Comparison of ENCODE assay signal across 8 cellular contexts in the genomic region with DNA sequence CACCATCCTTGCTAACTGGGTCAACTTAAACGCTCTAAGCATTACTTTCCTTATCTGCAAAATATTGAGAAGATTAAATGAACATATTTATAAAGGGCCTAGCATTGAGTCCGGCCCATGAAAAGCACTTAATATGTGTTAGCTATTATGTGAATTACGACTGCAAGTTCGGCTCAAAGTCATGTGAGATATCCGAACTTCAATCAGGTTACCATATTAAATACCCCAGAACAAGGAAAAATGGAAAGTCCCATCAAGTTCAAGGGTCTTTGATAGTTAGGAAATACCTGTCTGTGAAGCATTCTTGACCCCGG. TPM values are rescaled to one million over a fixed set of nuclear protein-coding genes. Genes with fewer than 3 reads are reported as not detected.
DNase-seq lines count a peak whose midpoint lies in the region; ATAC-seq and TF ChIP-seq lines count a peak whose summit lies in the region.

No MANE protein-coding gene starts in this region.

- no peak for TF ChIP-seq CTCF in RWPE2 (IDR thresholded peaks at IDR 0.05; ENCODE audit: poor library complexity, severe bottlenecking)

- intact Hi-C loops in activated CD4-positive, alpha-beta T cell treated with anti-CD3 and anti-CD28 coated beads for 36 hours (cut with DNase I, micrococcal nuclease), result loop anchor here (1.0 to 5.0 kb wide), 6 partner anchors 51 to 1507 kb away; partner anchors contain the start of genes RPS6KA5 (in 1 of the 2) and TTC8 (in 1 of the 2)
- intact Hi-C loops in right cardiac atrium (cut with DNase I), result no loop called here

- peak overlapping the region; percentile 45 for H3K27ac ChIP-seq in RWPE2 (ENCODE audit: poor library complexity, severe bottlenecking)
- no peak overlapping the region for H3K27ac ChIP-seq in right cardiac atrium (ENCODE audit: low read length)
- H3K27ac ChIP-seq in substantia nigra (ENCODE audit: low read depth, low read length, poor library complexity, severe bottlenecking), result peak overlapping the region; percentile 90

- H3K4me1 ChIP-seq in RWPE2 (ENCODE audit: insufficient read depth, poor library complexity, severe bottlenecking), result peaks cover 9% of the 10 kb centered on the region
- H3K4me1 ChIP-seq in right cardiac atrium (ENCODE audit: control insufficient read depth, insufficient read depth, low read length), result no peaks in the 10 kb centered on the region

- H3K27ac Mint-ChIP-seq in activated CD4-positive, alpha-beta T cell treated with anti-CD3 and anti-CD28 coated beads for 36 hours, result peak overlapping the region; percentile 93

- peak overlapping the region; percentile 89 for H3K4me3 Mint-ChIP-seq in activated CD4-positive, alpha-beta T cell treated with anti-CD3 and anti-CD28 coated beads for 36 hours

- no peak for ATAC-seq in activated CD4-positive, alpha-beta T cell treated with anti-CD3 and anti-CD28 coated beads for 36 hours
- ATAC-seq in RWPE2 (ENCODE audit: low read depth), result no peak
- no peak for ATAC-seq in right cardiac atrium
- no peak for ATAC-seq in HG02938 (IDR thresholded peaks at IDR 0.05; ENCODE audit: unreplicated experiment)
- ATAC-seq in GM18858 (IDR thresholded peaks at IDR 0.05; ENCODE audit: unreplicated experiment), result no peak

- peaks cover 6% of the 10 kb centered on the region for H3K27me3 Mint-ChIP-seq in activated CD4-positive, alpha-beta T cell treated with anti-CD3 and anti-CD28 coated beads for 36 hours

- H3K36me3 Mint-ChIP-seq in activated CD4-positive, alpha-beta T cell treated with anti-CD3 and anti-CD28 coated beads for 36 hours (ENCODE audit: low read depth), result peaks cover 8% of the 10 kb centered on the region

- CTCF ChIA-PET in activated CD4-positive, alpha-beta T cell treated with anti-CD3 and anti-CD28 coated beads for 36 hours (lab: Charles Lee), result interaction anchor here (1.2 kb wide), 1 partner anchor 71 kb away, joined by 3 read pairs; no protein-coding TSS in a partner anchor

- no peaks in the 10 kb centered on the region for H3K36me3 ChIP-seq in RWPE2 (ENCODE audit: low read depth)

- H3K9me3 Mint-ChIP-seq in activated CD4-positive, alpha-beta T cell treated with anti-CD3 and anti-CD28 coated beads for 36 hours (ENCODE audit: low read depth), result no peaks in the 10 kb centered on the region

- H3K9me3 ChIP-seq in RWPE2 (ENCODE audit: severe bottlenecking) (no peaks in the 10 kb centered on the region), right cardiac atrium (ENCODE audit: control insufficient read depth, low read length) (no peaks in the 10 kb centered on the region)

- no peak for DNase-seq in activated CD4-positive, alpha-beta T cell treated with anti-CD3 and anti-CD28 coated beads for 36 hours
- no peak for DNase-seq in activated CD4-positive, alpha-beta T cell treated with anti-CD3 and anti-CD28 coated beads, Interleukin-2, amount 50 U/mL, for 48 hours
- DNase-seq in RWPE2 (ENCODE audit: low spot score), result no peak
- no peak for DNase-seq in right cardiac atrium
- no peak for DNase-seq in substantia nigra (lab: John Stamatoyannopoulos, UW)
- DNase-seq in H4 (ENCODE audit: low spot score), result no peak

- no peaks in the 10 kb centered on the region for H3K27me3 ChIP-seq in RWPE2 (ENCODE audit: insufficient read depth, poor library complexity, severe bottlenecking)
- H3K27me3 ChIP-seq in right cardiac atrium (ENCODE audit: control insufficient read depth, insufficient read depth), result no peaks in the 10 kb centered on the region

- peak overlapping the region; percentile 67 for H3K4me3 ChIP-seq in RWPE2 (ENCODE audit: severe bottlenecking)
- H3K4me3 ChIP-seq in right cardiac atrium (ENCODE audit: low read length), result peak overlapping the region; percentile 78

- 46% methylated on average over 6 of the region's 6 CpGs for WGBS in right cardiac atrium

- POLR2A ChIA-PET in activated CD4-positive, alpha-beta T cell treated with anti-CD3 and anti-CD28 coated beads for 36 hours (lab: Charles Lee), result no interaction called here

- H3K4me1 Mint-ChIP-seq in activated CD4-positive, alpha-beta T cell treated with anti-CD3 and anti-CD28 coated beads for 36 hours, result peaks cover 23% of the 10 kb centered on the region

RNA-seq across cellular contexts. Expression of gene NRDE2, which starts 0.5 kb away (rescaled TPM):
- 10 to 100 TPM; 22.8 to 25.3 TPM for total RNA-seq in activated CD4-positive, alpha-beta T cell treated with anti-CD3 and anti-CD28 coated beads for 36 hours
- total RNA-seq in right cardiac atrium, result 10 to 100 TPM; 10.9 to 15.3 (median 12.4) TPM
- polyA plus RNA-seq in right cardiac atrium, result 6.2 TPM
- 3.6 and 3.8 TPM in 2 replicates for total RNA-seq in H4 (2014; rRNA removed; shearing (Covaris generic))

Comparison
In these comparisons a context has a peak if more than half of its experiments do, and no peak if none do; other contexts are left out.
1. intact Hi-C loops: an anchor here in activated CD4-positive, alpha-beta T cell treated with anti-CD3 and anti-CD28 coated beads for 36 hours (1.0 to 5.0 kb wide); none called in right cardiac atrium.